Comparison of ENCODE assay signal across 20 cellular contexts in genomic region chr4:48907706-48908477, GRCh38. TPM values are rescaled to one million over a fixed set of nuclear protein-coding genes. Genes with fewer than 3 reads are reported as not detected.
A peak's percentile ranks its signal among the peaks of the same experiment; 100 is the strongest.
DNase-seq lines count a peak whose midpoint lies in the region; ATAC-seq lines count a peak whose summit lies in the region.
"Had no signal": no experiment of that assay in that cellular context is flagged by ENCODE, and none has a peak within 500 bp of the region (broad histone marks: within the 10 kb centered on the region; RNA-seq: fewer than 3 reads in every experiment).

No MANE protein-coding gene starts in this region.

- 88 to 91% methylated on average over 7 of the region's 7 CpGs for WGBS in GM23248 (ENCODE audit: low coverage in 1 of 2, low lambda C conversion rate in 2 of 2, missing lambda C conversion rate in 2 of 2), 2 experiments

- no peaks in the 10 kb centered on the region for H3K9me2 ChIP-seq in GM23248 (ENCODE audit: insufficient read depth)

- peaks cover 21% of the 10 kb centered on the region for H3K4me1 ChIP-seq in GM23248 (ENCODE audit: insufficient read depth)

- H3K36me3 ChIP-seq in GM23248 (ENCODE audit: low read depth), result no peaks in the 10 kb centered on the region
- H3K36me3 ChIP-seq: ovary had no signal

- no peaks in the 10 kb centered on the region for H4K20me1 ChIP-seq in GM23248 (ENCODE audit: insufficient read depth)

- in situ Hi-C loops in GM23248 (cut with MboI), result no loop called here

- no peak for ATAC-seq in stimulated activated naive CD8-positive, alpha-beta T cell treated with anti-CD3 and anti-CD28 coated beads, Interleukin-15, Interleukin-2, amounts not matched to agents 100 U/mL and 50 U/mL, for 24 hours
- no peak for ATAC-seq in naive B cell (ENCODE audit: low read depth in 2 of 2)
- ATAC-seq: body of pancreas, left cardiac atrium, Right ventricle myocardium inferior, sciatic nerve had no signal

- no peak overlapping the region for H2AFZ ChIP-seq in GM23248

- H3K4me3 Mint-ChIP-seq in stimulated activated naive CD8-positive, alpha-beta T cell treated with anti-CD3 and anti-CD28 coated beads, Interleukin-15, Interleukin-2, amounts not matched to agents 100 ng/mL and 50 ng/mL, for 24 hours, result no peak overlapping the region
- peak overlapping the region; percentile 48 for H3K4me3 Mint-ChIP-seq in activated T-helper 1 cell treated with anti-CD3 and anti-CD28 coated beads, Interleukin-12 subunit alpha, Interleukin-12 subunit beta, Interleukin-2, Interleukin-4 antibody, amounts not matched to agents 30 ng/mL and 10 ng/mL and 1 ng/mL, durations not matched to agents 14 hours and 24 hours and 36 hours
- peak overlapping the region in 7 of 8 donors; percentile 12 to 94 (median 59) for H3K4me3 Mint-ChIP-seq in naive B cell

- peaks cover 47% of the 10 kb centered on the region for H3K4me1 Mint-ChIP-seq in stimulated activated naive CD8-positive, alpha-beta T cell treated with anti-CD3 and anti-CD28 coated beads, Interleukin-15, Interleukin-2, amounts not matched to agents 100 ng/mL and 50 ng/mL, for 24 hours (ENCODE audit: low read depth)
- peaks cover 43% of the 10 kb centered on the region for H3K4me1 Mint-ChIP-seq in activated T-helper 1 cell treated with anti-CD3 and anti-CD28 coated beads, Interleukin-12 subunit alpha, Interleukin-12 subunit beta, Interleukin-2, Interleukin-4 antibody, amounts not matched to agents 30 ng/mL and 10 ng/mL and 1 ng/mL, durations not matched to agents 14 hours and 24 hours and 36 hours (ENCODE audit: low read depth)
- H3K4me1 Mint-ChIP-seq in naive B cell, result peaks cover 26 to 35% (median 30%) of the 10 kb centered on the region in 3 donors

- H3K4me2 ChIP-seq in GM23248 (ENCODE audit: unreplicated experiment), result no peak overlapping the region

- DNase-seq in stimulated activated naive CD8-positive, alpha-beta T cell treated with anti-CD3 and anti-CD28 coated beads, Interleukin-15, Interleukin-2, amounts not matched to agents 100 U/mL and 50 U/mL, for 24 hours, result no peak
- no peak for DNase-seq in activated T-helper 1 cell treated with anti-CD3 and anti-CD28 coated beads, Interleukin-12 subunit alpha, Interleukin-12 subunit beta, Interleukin-2, Interleukin-4 antibody, amounts not matched to agents 30 ng/mL and 10 ng/mL and 1 ng/mL, durations not matched to agents 14 hours and 24 hours and 36 hours (ENCODE audit: low spot score)
- DNase-seq in naive B cell, result no peak
- no peak for DNase-seq in NAMALWA (ENCODE audit: low spot score)
- no peak for DNase-seq in GM23248
- no peak for DNase-seq in kidney glomerular epithelial cell (lab: John Stamatoyannopoulos, UW)
- DNase-seq in mesenteric fat pad (ENCODE audit: low spot score), result no peak
- DNase-seq: activated naive CD4-positive, alpha-beta T cell treated with Interleukin-2 at 50 U/mL for 16 hours; body of pancreas; HCEC 1CT; left cardiac atrium; MV-4-11; NCI-H1930; NCI-H510A treated with DMSO at 0.1 percent for 48 hours; ovary had no signal

- no peaks in the 10 kb centered on the region for H3K27me3 ChIP-seq in GM23248 (replicated peaks; ENCODE audit: insufficient read depth)
- H3K27me3 ChIP-seq: body of pancreas, ovary had no signal

- peaks cover 12% of the 10 kb centered on the region for H3K36me3 Mint-ChIP-seq in stimulated activated naive CD8-positive, alpha-beta T cell treated with anti-CD3 and anti-CD28 coated beads, Interleukin-15, Interleukin-2, amounts not matched to agents 100 ng/mL and 50 ng/mL, for 24 hours (ENCODE audit: low read depth)
- H3K36me3 Mint-ChIP-seq in activated T-helper 1 cell treated with anti-CD3 and anti-CD28 coated beads, Interleukin-12 subunit alpha, Interleukin-12 subunit beta, Interleukin-2, Interleukin-4 antibody, amounts not matched to agents 30 ng/mL and 10 ng/mL and 1 ng/mL, durations not matched to agents 14 hours and 24 hours and 36 hours (ENCODE audit: low read depth), result peaks cover 16% of the 10 kb centered on the region
- peaks cover 0 to 11% of the 10 kb centered on the region in 2 donors for H3K36me3 Mint-ChIP-seq in naive B cell

- H3K27ac Mint-ChIP-seq in stimulated activated naive CD8-positive, alpha-beta T cell treated with anti-CD3 and anti-CD28 coated beads, Interleukin-15, Interleukin-2, amounts not matched to agents 100 ng/mL and 50 ng/mL, for 24 hours, result peak overlapping the region; percentile 49
- no peak overlapping the region for H3K27ac Mint-ChIP-seq in activated T-helper 1 cell treated with anti-CD3 and anti-CD28 coated beads, Interleukin-12 subunit alpha, Interleukin-12 subunit beta, Interleukin-2, Interleukin-4 antibody, amounts not matched to agents 30 ng/mL and 10 ng/mL and 1 ng/mL, durations not matched to agents 14 hours and 24 hours and 36 hours
- peak overlapping the region in 4 of 6 donors; percentile 56 to 97 (median 84) for H3K27ac Mint-ChIP-seq in naive B cell
- H3K27ac Mint-ChIP-seq: WTC11 had no signal

- H3K9me3 Mint-ChIP-seq in stimulated activated naive CD8-positive, alpha-beta T cell treated with anti-CD3 and anti-CD28 coated beads, Interleukin-15, Interleukin-2, amounts not matched to agents 100 ng/mL and 50 ng/mL, for 24 hours, result no peaks in the 10 kb centered on the region
- H3K9me3 Mint-ChIP-seq in activated T-helper 1 cell treated with anti-CD3 and anti-CD28 coated beads, Interleukin-12 subunit alpha, Interleukin-12 subunit beta, Interleukin-2, Interleukin-4 antibody, amounts not matched to agents 30 ng/mL and 10 ng/mL and 1 ng/mL, durations not matched to agents 14 hours and 24 hours and 36 hours, result no peaks in the 10 kb centered on the region
- H3K9me3 Mint-ChIP-seq in naive B cell, result no peaks in the 10 kb centered on the region
- H3K9me3 Mint-ChIP-seq: WTC11 had no signal

- H3K9ac ChIP-seq in GM23248, result no peak overlapping the region

- H3K4me3 ChIP-seq in GM23248, result no peak overlapping the region
- H3K4me3 ChIP-seq: body of pancreas, ovary had no signal

- H3K27me3 Mint-ChIP-seq in stimulated activated naive CD8-positive, alpha-beta T cell treated with anti-CD3 and anti-CD28 coated beads, Interleukin-15, Interleukin-2, amounts not matched to agents 100 ng/mL and 50 ng/mL, for 24 hours, result no peaks in the 10 kb centered on the region
- H3K27me3 Mint-ChIP-seq in activated T-helper 1 cell treated with anti-CD3 and anti-CD28 coated beads, Interleukin-12 subunit alpha, Interleukin-12 subunit beta, Interleukin-2, Interleukin-4 antibody, amounts not matched to agents 30 ng/mL and 10 ng/mL and 1 ng/mL, durations not matched to agents 14 hours and 24 hours and 36 hours (ENCODE audit: insufficient read depth), result no peaks in the 10 kb centered on the region
- H3K27me3 Mint-ChIP-seq in naive B cell, result peaks cover 5 to 6% (median 6%) of the 10 kb centered on the region in 3 donors

- peaks cover 16% of the 10 kb centered on the region for H3F3A ChIP-seq in GM23248 (ENCODE audit: insufficient read depth)

- H3K9me3 ChIP-seq in GM23248 (ENCODE audit: low read depth), result no peaks in the 10 kb centered on the region
- H3K9me3 ChIP-seq: body of pancreas, ovary had no signal

- no peaks in the 10 kb centered on the region for H3K79me2 ChIP-seq in GM23248 (ENCODE audit: insufficient read depth)

- intact Hi-C loops in activated T-helper 1 cell treated with anti-CD3 and anti-CD28 coated beads, Interleukin-12 subunit alpha, Interleukin-12 subunit beta, Interleukin-2, Interleukin-4 antibody, amounts not matched to agents 30 ng/mL and 10 ng/mL and 1 ng/mL, durations not matched to agents 14 hours and 24 hours and 36 hours (cut with micrococcal nuclease), result loop anchor here (2.0 to 5.0 kb wide), 6 partner anchors 34 to 781 kb away; partner anchors contain the start of gene SLAIN2

- H3K27ac ChIP-seq in GM23248, result no peak overlapping the region
- H3K27ac ChIP-seq: ovary had no signal

RNA-seq across cellular contexts. Expression of gene OCIAD2, which starts 1.3 kb away (rescaled TPM):
- total RNA-seq in activated T-helper 1 cell treated with anti-CD3 and anti-CD28 coated beads, Interleukin-12 subunit alpha, Interleukin-12 subunit beta, Interleukin-2, Interleukin-4 antibody, amounts not matched to agents 30 ng/mL and 10 ng/mL and 1 ng/mL, durations not matched to agents 14 hours and 24 hours and 36 hours, result 59.6 and 62.5 TPM in 2 replicates
- polyA plus RNA-seq in naive B cell (ENCODE audit: low read depth in 6 of 6) (100 to 1,000 TPM; 156 to 182 (median 166) TPM), GM23248 (2016; fragmentation: Nextera tagmentation; extraction: Ambion mirVana) (35.0 TPM in 2 replicates)
- total RNA-seq in GM23248 (2014; rRNA removed; shearing (Covaris generic)), result 1.1 and 1.7 TPM in 2 replicates
- total RNA-seq in mesenteric fat pad, result 4.5 TPM
- total RNA-seq: G401 had no signal

Comparison
In these comparisons a context has a peak if more than half of its experiments do, and no peak if none do; other contexts are left out.
1. RNA of gene OCIAD2, which starts 1.3 kb away (total RNA-seq): 59.6 to 62.5 TPM in activated T-helper 1 cell treated with anti-CD3 and anti-CD28 coated beads, Interleukin-12 subunit alpha, Interleukin-12 subunit beta, Interleukin-2, Interleukin-4 antibody, amounts not matched to agents 30 ng/mL and 10 ng/mL and 1 ng/mL, durations not matched to agents 14 hours and 24 hours and 36 hours; 4.5 TPM in mesenteric fat pad (single experiment) and 1.1 to 1.7 TPM in GM23248; every median in the first group is over 10 times any median in the second.